ENCODE assay signal across 1 cellular context in the genomic region with DNA sequence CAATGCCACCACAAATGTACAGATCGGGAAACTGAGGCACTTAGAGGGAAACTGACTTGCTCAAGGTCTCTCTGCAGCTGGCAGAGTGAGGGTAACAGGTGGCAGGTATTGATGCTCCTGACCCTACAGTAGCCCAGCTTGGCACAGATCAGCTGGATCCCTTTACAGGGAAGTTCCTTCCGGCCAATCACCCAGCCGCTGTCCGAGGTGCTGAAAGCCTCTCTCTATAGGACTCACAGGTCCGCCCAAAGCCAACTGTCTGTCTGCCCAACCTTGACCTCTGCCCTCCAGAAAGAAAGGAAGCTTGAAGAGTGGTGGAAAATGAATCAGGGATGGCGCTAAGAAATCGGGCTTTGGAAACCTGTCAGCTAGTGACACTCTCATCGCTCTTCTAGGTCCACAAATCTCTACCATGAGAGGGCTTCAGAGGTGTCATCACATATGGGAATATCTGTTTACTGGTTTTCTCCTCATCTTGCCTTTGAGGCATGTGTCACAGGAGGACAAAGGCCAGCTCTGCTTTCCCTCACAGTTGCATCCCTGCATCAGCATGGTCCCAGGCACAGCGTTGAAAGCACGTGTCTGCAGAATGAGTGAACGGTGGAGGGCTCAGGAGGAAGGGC.
TF ChIP-seq lines count a peak whose summit lies in the region.

No MANE protein-coding gene starts in this region.

TF ChIP-seq in IMR-90, 13 proteins besides CTCF, POLR2A, EP300 and RAD21 (continued from another document):
- no peak for TF ChIP-seq SMC3 (IDR thresholded peaks at IDR 0.05; ENCODE audit: low read depth, low read length)
